15 cellular contexts compared by ENCODE assay signal in the genomic region with DNA sequence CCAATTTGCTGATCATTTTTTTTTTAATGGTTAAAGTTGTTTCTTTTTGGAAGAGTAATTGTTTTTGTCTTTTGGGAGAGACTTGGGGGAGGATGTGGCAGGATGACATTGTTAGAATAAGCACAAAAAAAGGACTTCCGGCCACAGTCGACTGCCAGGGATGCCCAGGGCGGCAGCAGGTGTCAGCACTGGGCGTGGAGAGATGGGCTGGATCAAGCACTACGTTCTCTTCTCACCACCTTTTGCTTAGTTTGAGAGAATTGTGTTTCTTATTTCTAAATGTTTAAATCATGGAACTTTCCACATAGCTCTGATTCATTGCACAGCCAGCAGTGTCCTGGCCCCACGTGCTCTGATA.
DNase-seq lines count a peak whose midpoint lies in the region; ATAC-seq and TF ChIP-seq lines count a peak whose summit lies in the region.
"Had no signal": no experiment of that assay in that cellular context is flagged by ENCODE, and none has a peak within 500 bp of the region (broad histone marks: within the 10 kb centered on the region; RNA-seq: fewer than 3 reads in every experiment).

No MANE protein-coding gene starts in this region.

- no peak for TF ChIP-seq EP300 in sigmoid colon (IDR thresholded peaks at IDR 0.05)

- H3K36me3 ChIP-seq in BLaER1 treated with 17β-estradiol and CSF1 and Interleukin-3, amounts not matched to agents 10 nM and 100 nM: peaks cover 0 to 16% (median 0%) of the 10 kb centered on the region in 11 experiments; a peak in 2 of 22 replicates
- H3K36me3 ChIP-seq in sigmoid colon: no peaks in the 10 kb centered on the region

- 71 to 81% methylated on average over 6 of the region's 6 CpGs for WGBS in sigmoid colon, 2 donors

- peak overlapping the region in 9 of 11 experiments; percentile 48 to 75 (median 65); a peak in 17 of 22 replicates for H3K27ac ChIP-seq in BLaER1 treated with 17β-estradiol and CSF1 and Interleukin-3, amounts not matched to agents 10 nM and 100 nM
- peak overlapping the region in 2 of 4 donors; percentile 36 to 53 for H3K27ac ChIP-seq in sigmoid colon
- H3K27ac ChIP-seq: C4-2B, HL-60 had no signal

- H3K4me3 ChIP-seq in BLaER1 treated with 17β-estradiol and CSF1 and Interleukin-3, amounts not matched to agents 10 nM and 100 nM: peak overlapping the region in 1 of 10 experiments; percentile 28; a peak in 1 of 20 replicates
- no peak overlapping the region for H3K4me3 ChIP-seq in Jurkat, Clone E6-1 (ENCODE audit: low read length)
- no peak overlapping the region for H3K4me3 ChIP-seq in sigmoid colon
- H3K4me3 ChIP-seq: GM12878, GM23338, K562 had no signal

- intact Hi-C loops in sigmoid colon (cut with DNase I): no loop called here

- peaks cover 11 to 26% (median 16%) of the 10 kb centered on the region in 11 experiments; a peak in 20 of 22 replicates for H3K9me3 ChIP-seq in BLaER1 treated with 17β-estradiol and CSF1 and Interleukin-3, amounts not matched to agents 10 nM and 100 nM (replicated peaks in 1 of 11)
- no peaks in the 10 kb centered on the region for H3K9me3 ChIP-seq in sigmoid colon

- H4K20me1 ChIP-seq in BLaER1 treated with 17β-estradiol and CSF1 and Interleukin-3, amounts not matched to agents 10 nM and 100 nM: no peaks in the 10 kb centered on the region

- peak overlapping the region in 8 of 11 experiments; percentile 28 to 80 (median 44); a peak in 11 of 22 replicates for H3K9ac ChIP-seq in BLaER1 treated with 17β-estradiol and CSF1 and Interleukin-3, amounts not matched to agents 10 nM and 100 nM

- no peak for TF ChIP-seq CTCF in sigmoid colon (IDR thresholded peaks at IDR 0.05)

- H3K4me1 ChIP-seq in BLaER1 treated with 17β-estradiol and CSF1 and Interleukin-3, amounts not matched to agents 10 nM and 100 nM: peaks cover 40 to 73% (median 61%) of the 10 kb centered on the region in 10 experiments
- peaks cover 0 to 14% (median 10%) of the 10 kb centered on the region in 4 donors for H3K4me1 ChIP-seq in sigmoid colon

- peaks cover 0 to 37% (median 0%) of the 10 kb centered on the region in 11 experiments; a peak in 7 of 22 replicates for H3K27me3 ChIP-seq in BLaER1 treated with 17β-estradiol and CSF1 and Interleukin-3, amounts not matched to agents 10 nM and 100 nM
- H3K27me3 ChIP-seq in sigmoid colon: no peaks in the 10 kb centered on the region

- peak overlapping the region; percentile 78 to 96 (median 87) for H3K4me2 ChIP-seq in BLaER1 treated with 17β-estradiol and CSF1 and Interleukin-3, amounts not matched to agents 10 nM and 100 nM
- H3K4me2 ChIP-seq: GM23338 had no signal

- peak; percentile 45 for DNase-seq in Jurkat, Clone E6-1 (ENCODE audit: low read depth, low spot score)
- DNase-seq in islet precursor cell (peak; percentile 30), sigmoid colon (peak; percentile 20), NOMO-1 treated with DMSO at 0.1 percent for 48 hours (lab: John Stamatoyannopoulos, UW; ENCODE audit: unreplicated experiment) (no peak), NCI-H2081 (lab: John Stamatoyannopoulos, UW) (no peak)
- DNase-seq: CD4-positive, alpha-beta T cell; DMS79 treated with DMSO at 0.1 percent for 48 hours; EL had no signal

- ATAC-seq in HG03095 (IDR thresholded peaks at IDR 0.05; ENCODE audit: unreplicated experiment): no peak
- ATAC-seq: GM12878, GM23338, K562 had no signal

- no peak for TF ChIP-seq POLR2A in sigmoid colon (IDR thresholded peaks at IDR 0.05)

Comparison
In these comparisons a context has a peak if more than half of its experiments do, and no peak if none do; other contexts are left out.
1. DNase-seq: peak in Jurkat, Clone E6-1 (single experiment), islet precursor cell (single experiment) and sigmoid colon (single experiment); none in NOMO-1 treated with DMSO at 0.1 percent for 48 hours (single experiment) and NCI-H2081 (0 of 2).